In the genomic region with DNA sequence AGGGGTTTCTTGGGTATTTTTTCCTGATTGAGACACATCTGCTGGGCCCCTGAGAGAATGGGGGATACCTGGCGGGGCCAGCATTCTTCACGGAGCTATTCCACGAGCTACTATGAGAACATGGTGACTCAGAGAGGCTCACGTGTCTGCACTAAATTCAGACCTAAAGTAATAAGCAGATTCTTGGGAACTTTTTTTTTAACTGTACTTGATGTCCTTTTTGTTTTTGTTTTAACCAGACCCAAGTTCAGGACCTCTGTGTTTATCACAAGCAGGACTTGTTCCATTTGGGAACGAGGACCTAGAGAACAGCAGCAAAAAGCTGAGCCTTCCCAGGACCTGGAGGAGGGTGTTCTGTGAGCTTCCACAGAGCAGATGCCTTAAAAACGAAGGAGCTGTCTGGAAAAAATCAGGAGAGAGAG, we compare ENCODE assay signal across 12 cellular contexts. TPM values are rescaled to one million over a fixed set of nuclear protein-coding genes. Genes with fewer than 3 reads are reported as not detected.
DNase-seq lines count a peak whose midpoint lies in the region; ATAC-seq and TF ChIP-seq lines count a peak whose summit lies in the region.
"Had no signal": no experiment of that assay in that cellular context is flagged by ENCODE, and none has a peak within 500 bp of the region (broad histone marks: within the 10 kb centered on the region; RNA-seq: fewer than 3 reads in every experiment).

No MANE protein-coding gene starts in this region.

- DNase-seq in RWPE2 (ENCODE audit: low spot score) (no peak), mucosa of gallbladder (ENCODE audit: low spot score) (peak; percentile 60), vagina (ENCODE audit: extremely low spot score in 2 of 2) (no peak), DMS53 (lab: John Stamatoyannopoulos, UW) (no peak), retina (no peak), ecto neural progenitor cell (ENCODE audit: low spot score) (no peak)
- DNase-seq: activated B cell treated with CpG ODN at 0.5 μM for 24 hours; mesendoderm; NCI-H1436; stimulated activated CD4-positive, alpha-beta T cell treated with anti-CD3 and anti-CD28 coated beads, Interleukin-12 subunit alpha, Interleukin-12 subunit beta, amount 100 ng/mL, for 4 hours; stimulated activated naive CD8-positive, alpha-beta T cell treated with anti-CD3 and anti-CD28 coated beads, Interleukin-15, Interleukin-2, amounts not matched to agents 100 U/mL and 50 U/mL, for 24 hours had no signal

- peaks cover 19% of the 10 kb centered on the region for H3K4me1 ChIP-seq in RWPE2 (ENCODE audit: insufficient read depth, poor library complexity, severe bottlenecking)
- H3K4me1 ChIP-seq in esophagus (ENCODE audit: control insufficient read depth in 2 of 2, insufficient read depth in 2 of 2, low read length in 1 of 2) = peaks cover 0 to 6% of the 10 kb centered on the region in 2 donors
- H3K4me1 ChIP-seq in vagina = peaks cover 43% of the 10 kb centered on the region

- intact Hi-C loops in vagina (cut with DNase I) = no loop called here

- TF ChIP-seq CTCF in RWPE2 (IDR thresholded peaks at IDR 0.05; ENCODE audit: poor library complexity, severe bottlenecking) (no peak), vagina (IDR thresholded peaks at IDR 0.05) (no peak)

- no peak for TF ChIP-seq POLR2A in vagina (IDR thresholded peaks at IDR 0.05)

- H3K27me3 ChIP-seq in RWPE2 (ENCODE audit: insufficient read depth, poor library complexity, severe bottlenecking) (no peaks in the 10 kb centered on the region), esophagus (ENCODE audit: control insufficient read depth in 1 of 2, insufficient read depth in 2 of 2, low read length in 2 of 2) (no peaks in the 10 kb centered on the region), vagina (no peaks in the 10 kb centered on the region)

- H3K27ac ChIP-seq in RWPE2 (ENCODE audit: poor library complexity, severe bottlenecking) (peak overlapping the region; percentile 31), esophagus (ENCODE audit: low read depth in 2 of 2, low read length in 1 of 2) (peak overlapping the region; percentile 24 to 56), vagina (peak overlapping the region; percentile 88)

- no peaks in the 10 kb centered on the region for H3K9me3 ChIP-seq in RWPE2 (ENCODE audit: severe bottlenecking)
- H3K9me3 ChIP-seq in esophagus (ENCODE audit: control insufficient read depth in 2 of 2, insufficient read depth in 1 of 2, low read depth in 1 of 2, low read length in 1 of 2) = no peaks in the 10 kb centered on the region
- H3K9me3 ChIP-seq in vagina = no peaks in the 10 kb centered on the region

- peak; percentile 63 for ATAC-seq in RWPE2 (ENCODE audit: low read depth)
- ATAC-seq: stimulated activated naive CD8-positive, alpha-beta T cell treated with anti-CD3 and anti-CD28 coated beads, Interleukin-15, Interleukin-2, amounts not matched to agents 100 U/mL and 50 U/mL, for 24 hours had no signal

- H3K36me3 ChIP-seq in RWPE2 (ENCODE audit: low read depth) (peaks cover 68% of the 10 kb centered on the region), esophagus (ENCODE audit: control insufficient read depth in 2 of 2, insufficient read depth in 2 of 2, low read length in 1 of 2) (peaks cover 8 to 13% of the 10 kb centered on the region in 2 donors), vagina (peaks cover 0 to 25% of the 10 kb centered on the region in 2 donors)

- 41 to 57% methylated on average over 6 of the region's 6 CpGs for WGBS in esophagus, 2 donors

- H3K4me3 ChIP-seq in RWPE2 (ENCODE audit: severe bottlenecking) = no peak overlapping the region
- no peak overlapping the region for H3K4me3 ChIP-seq in esophagus (ENCODE audit: low read depth in 1 of 2, low read length in 2 of 2)
- H3K4me3 ChIP-seq in vagina = no peak overlapping the region

RNA-seq across cellular contexts. Expression of gene EVA1C, which starts 44.0 kb away (rescaled TPM):
- 10 to 100 TPM; 18.3 to 21.1 TPM for polyA plus RNA-seq in esophagus
- total RNA-seq in mucosa of gallbladder (34.8 TPM), vagina (66.5 TPM)

Comparison
In these comparisons a context has a peak if more than half of its experiments do, and no peak if none do; other contexts are left out.
1. H3K27ac ChIP-seq: peak in every context shown above with its lines; median percentile 88 in vagina; 40 in esophagus; 31 in RWPE2.